ENCODE assay signal across 11 cellular contexts in the genomic region with DNA sequence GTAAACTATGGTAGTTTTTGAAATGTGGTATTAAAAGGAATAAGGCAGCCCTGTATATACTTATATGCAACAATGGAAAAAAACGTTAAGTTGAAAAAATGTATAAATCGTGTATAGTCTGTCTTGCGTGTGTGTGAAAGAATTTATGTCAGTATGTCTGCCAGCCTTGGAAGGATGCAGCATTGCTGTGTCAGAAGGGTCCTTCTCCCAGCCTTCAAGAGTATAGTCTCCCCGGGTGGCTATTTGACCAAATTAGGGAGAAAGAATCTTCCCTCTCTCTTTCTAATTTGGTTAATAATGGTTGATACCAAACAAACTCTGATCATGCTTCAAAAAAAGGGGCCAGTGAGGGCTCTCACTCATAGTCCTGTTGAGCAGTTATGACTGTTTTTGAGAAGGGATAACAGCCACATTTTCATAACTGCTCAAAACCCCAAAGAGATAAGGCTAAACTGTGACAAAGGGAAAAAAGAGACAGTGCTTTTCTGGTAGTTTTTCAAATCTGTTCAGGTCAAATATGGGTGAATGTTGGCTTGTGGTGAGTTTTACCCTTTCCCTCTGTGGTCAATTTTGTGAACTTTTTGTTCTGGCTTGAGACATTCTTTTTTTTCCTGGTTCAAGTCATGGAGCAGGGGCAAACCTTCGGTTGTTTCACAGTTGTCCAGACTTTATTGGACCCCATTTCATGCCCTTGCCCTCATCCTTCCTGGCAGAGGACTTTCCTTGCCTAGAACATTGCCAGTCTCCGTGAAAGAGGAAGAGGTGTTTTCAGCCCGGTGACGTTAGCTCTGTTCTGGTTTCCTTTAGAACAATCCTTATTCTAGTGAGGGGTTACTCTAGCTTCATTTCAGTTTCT. TPM values are rescaled to one million over a fixed set of nuclear protein-coding genes. Genes with fewer than 3 reads are reported as not detected.
A peak's percentile ranks its signal among the peaks of the same experiment; 100 is the strongest.
DNase-seq lines count a peak whose midpoint lies in the region; ATAC-seq lines count a peak whose summit lies in the region.
"Had no signal": no experiment of that assay in that cellular context is flagged by ENCODE, and none has a peak within 500 bp of the region (broad histone marks: within the 10 kb centered on the region; RNA-seq: fewer than 3 reads in every experiment).

No MANE protein-coding gene starts in this region.

- peaks cover under 1% of the 10 kb centered on the region for H3K9me3 Mint-ChIP-seq in activated CD4-positive, alpha-beta memory T cell treated with anti-CD3 and anti-CD28 coated beads for 36 hours
- H3K9me3 Mint-ChIP-seq in activated CD4-positive, alpha-beta memory T cell treated with anti-CD3 and anti-CD28 coated beads, Interleukin-2, amount 10 ng/mL, durations not matched to agents 7 days and 5 days = peaks cover 8% of the 10 kb centered on the region
- H3K9me3 Mint-ChIP-seq in activated naive CD8-positive, alpha-beta T cell (ENCODE audit: low read depth) = peaks cover under 1% of the 10 kb centered on the region
- no peaks in the 10 kb centered on the region for H3K9me3 Mint-ChIP-seq in stimulated activated effector memory CD8-positive, alpha-beta T cell treated with anti-CD3 and anti-CD28 coated beads, Interleukin-12 subunit alpha, Interleukin-12 subunit beta, amount 100 ng/mL, for 72 hours

- CTCF ChIA-PET in activated CD4-positive, alpha-beta memory T cell treated with anti-CD3 and anti-CD28 coated beads for 36 hours (lab: Charles Lee) = interaction anchor here (0.6 to 1.4 kb wide), 2 partner anchors 11 to 139 kb away, joined by 3 to 4 read pairs; no protein-coding TSS in a partner anchor
- CTCF ChIA-PET in activated CD4-positive, alpha-beta memory T cell treated with anti-CD3 and anti-CD28 coated beads, Interleukin-2, amount 10 ng/mL, durations not matched to agents 7 days and 5 days (lab: Charles Lee) = no interaction called here

- POLR2A ChIA-PET in activated CD4-positive, alpha-beta memory T cell treated with anti-CD3 and anti-CD28 coated beads for 36 hours (lab: Charles Lee) = interaction anchor here (0.6 to 0.7 kb wide), 2 partner anchors 9 to 41 kb away, joined by 3 to 6 read pairs; no protein-coding TSS in a partner anchor
- POLR2A ChIA-PET in activated CD4-positive, alpha-beta memory T cell treated with anti-CD3 and anti-CD28 coated beads, Interleukin-2, amount 10 ng/mL, durations not matched to agents 7 days and 5 days (lab: Charles Lee) = no interaction called here

- H3K4me1 Mint-ChIP-seq in activated CD4-positive, alpha-beta memory T cell treated with anti-CD3 and anti-CD28 coated beads for 36 hours (ENCODE audit: low read depth) = peaks cover 39% of the 10 kb centered on the region
- H3K4me1 Mint-ChIP-seq in activated CD4-positive, alpha-beta memory T cell treated with anti-CD3 and anti-CD28 coated beads, Interleukin-2, amount 10 ng/mL, durations not matched to agents 7 days and 5 days = peaks cover 29% of the 10 kb centered on the region
- peaks cover 48% of the 10 kb centered on the region for H3K4me1 Mint-ChIP-seq in activated naive CD8-positive, alpha-beta T cell (ENCODE audit: low read depth)
- H3K4me1 Mint-ChIP-seq in stimulated activated effector memory CD8-positive, alpha-beta T cell treated with anti-CD3 and anti-CD28 coated beads, Interleukin-12 subunit alpha, Interleukin-12 subunit beta, amount 100 ng/mL, for 72 hours = peaks cover 33% of the 10 kb centered on the region

- no peak for DNase-seq in activated CD4-positive, alpha-beta memory T cell treated with anti-CD3 and anti-CD28 coated beads for 36 hours
- DNase-seq in activated CD4-positive, alpha-beta memory T cell treated with anti-CD3 and anti-CD28 coated beads, Interleukin-2, amount 10 ng/mL, durations not matched to agents 7 days and 5 days = no peak
- DNase-seq in stimulated activated effector memory CD8-positive, alpha-beta T cell treated with anti-CD3 and anti-CD28 coated beads, Interleukin-12 subunit alpha, Interleukin-12 subunit beta, amount 100 ng/mL, for 72 hours (ENCODE audit: low spot score in 2 of 2) = no peak
- DNase-seq in NCI-H1436 (lab: John Stamatoyannopoulos, UW) (no peak), glomerular visceral epithelial cell (ENCODE audit: extremely low spot score) (no peak), left colon (no peak)
- DNase-seq: islet precursor cell; NCI-H2227 treated with DMSO at 0.1 percent for 48 hours; stimulated activated CD4-positive, alpha-beta T cell treated with anti-CD3 and anti-CD28 coated beads, Interleukin-4, amount 100 ng/mL, for 1 hour had no signal

- no peaks in the 10 kb centered on the region for H3K27me3 Mint-ChIP-seq in activated CD4-positive, alpha-beta memory T cell treated with anti-CD3 and anti-CD28 coated beads for 36 hours
- peaks cover 10% of the 10 kb centered on the region for H3K27me3 Mint-ChIP-seq in activated CD4-positive, alpha-beta memory T cell treated with anti-CD3 and anti-CD28 coated beads, Interleukin-2, amount 10 ng/mL, durations not matched to agents 7 days and 5 days
- H3K27me3 Mint-ChIP-seq in activated naive CD8-positive, alpha-beta T cell = no peaks in the 10 kb centered on the region

- ATAC-seq in HG03342 (IDR thresholded peaks at IDR 0.05; ENCODE audit: unreplicated experiment) (peak; percentile 43), left colon (no peak)
- peak; percentile 97 for ATAC-seq in stimulated activated effector memory CD8-positive, alpha-beta T cell treated with anti-CD3 and anti-CD28 coated beads, Interleukin-12 subunit alpha, Interleukin-12 subunit beta, amount 100 ng/mL, for 72 hours

- peaks cover 10% of the 10 kb centered on the region for H3K36me3 Mint-ChIP-seq in activated CD4-positive, alpha-beta memory T cell treated with anti-CD3 and anti-CD28 coated beads for 36 hours
- peaks cover 15% of the 10 kb centered on the region for H3K36me3 Mint-ChIP-seq in activated CD4-positive, alpha-beta memory T cell treated with anti-CD3 and anti-CD28 coated beads, Interleukin-2, amount 10 ng/mL, durations not matched to agents 7 days and 5 days (ENCODE audit: low read depth)
- H3K36me3 Mint-ChIP-seq in activated naive CD8-positive, alpha-beta T cell = peaks cover 19% of the 10 kb centered on the region
- H3K36me3 Mint-ChIP-seq in stimulated activated effector memory CD8-positive, alpha-beta T cell treated with anti-CD3 and anti-CD28 coated beads, Interleukin-12 subunit alpha, Interleukin-12 subunit beta, amount 100 ng/mL, for 72 hours = no peaks in the 10 kb centered on the region

- intact Hi-C loops in activated CD4-positive, alpha-beta memory T cell treated with anti-CD3 and anti-CD28 coated beads for 36 hours (cut with micrococcal nuclease) = loop anchor here (1.0 kb wide), 1 partner anchor 17 kb away; no protein-coding TSS in a partner anchor
- intact Hi-C loops in left colon (cut with DNase I, micrococcal nuclease) = no loop called here

- H3K4me3 Mint-ChIP-seq in activated CD4-positive, alpha-beta memory T cell treated with anti-CD3 and anti-CD28 coated beads for 36 hours = no peak overlapping the region
- H3K4me3 Mint-ChIP-seq in activated CD4-positive, alpha-beta memory T cell treated with anti-CD3 and anti-CD28 coated beads, Interleukin-2, amount 10 ng/mL, durations not matched to agents 7 days and 5 days = no peak overlapping the region
- peak overlapping the region; percentile 36 for H3K4me3 Mint-ChIP-seq in activated naive CD8-positive, alpha-beta T cell
- peak overlapping the region; percentile 43 for H3K4me3 Mint-ChIP-seq in stimulated activated effector memory CD8-positive, alpha-beta T cell treated with anti-CD3 and anti-CD28 coated beads, Interleukin-12 subunit alpha, Interleukin-12 subunit beta, amount 100 ng/mL, for 72 hours

- H3K27ac Mint-ChIP-seq in activated CD4-positive, alpha-beta memory T cell treated with anti-CD3 and anti-CD28 coated beads for 36 hours = peak overlapping the region; percentile 38
- H3K27ac Mint-ChIP-seq in activated CD4-positive, alpha-beta memory T cell treated with anti-CD3 and anti-CD28 coated beads, Interleukin-2, amount 10 ng/mL, durations not matched to agents 7 days and 5 days = no peak overlapping the region
- H3K27ac Mint-ChIP-seq in activated naive CD8-positive, alpha-beta T cell = no peak overlapping the region
- peak overlapping the region; percentile 13 for H3K27ac Mint-ChIP-seq in stimulated activated effector memory CD8-positive, alpha-beta T cell treated with anti-CD3 and anti-CD28 coated beads, Interleukin-12 subunit alpha, Interleukin-12 subunit beta, amount 100 ng/mL, for 72 hours

RNA-seq across cellular contexts. Expression of gene SNX30, which starts 21.0 kb away (rescaled TPM):
- 1 to 10 TPM; 4.4 to 4.8 TPM for total RNA-seq in activated CD4-positive, alpha-beta memory T cell treated with anti-CD3 and anti-CD28 coated beads for 36 hours
- total RNA-seq in activated CD4-positive, alpha-beta memory T cell treated with anti-CD3 and anti-CD28 coated beads, Interleukin-2, amount 10 ng/mL, durations not matched to agents 7 days and 5 days = 1 to 10 TPM; 8.2 to 8.4 TPM
- total RNA-seq in left colon = 10 to 100 TPM; 30.7 to 35.3 TPM

RNA-seq across cellular contexts. Expression of gene INIP, which starts 53.7 kb away (rescaled TPM):
- 10 to 100 TPM; 35.1 to 37.8 TPM for total RNA-seq in activated CD4-positive, alpha-beta memory T cell treated with anti-CD3 and anti-CD28 coated beads for 36 hours
- total RNA-seq in activated CD4-positive, alpha-beta memory T cell treated with anti-CD3 and anti-CD28 coated beads, Interleukin-2, amount 10 ng/mL, durations not matched to agents 7 days and 5 days = 10 to 100 TPM; 36.1 to 38.1 TPM
- 10 to 100 TPM; 27.3 to 31.9 TPM for total RNA-seq in left colon

Comparison
In these comparisons a context has a peak if more than half of its experiments do, and no peak if none do; other contexts are left out.
1. H3K27ac Mint-ChIP-seq: peak in activated CD4-positive, alpha-beta memory T cell treated with anti-CD3 and anti-CD28 coated beads for 36 hours (single experiment) and stimulated activated effector memory CD8-positive, alpha-beta T cell treated with anti-CD3 and anti-CD28 coated beads, Interleukin-12 subunit alpha, Interleukin-12 subunit beta, amount 100 ng/mL, for 72 hours (single experiment); none in activated CD4-positive, alpha-beta memory T cell treated with anti-CD3 and anti-CD28 coated beads, Interleukin-2, amount 10 ng/mL, durations not matched to agents 7 days and 5 days (single experiment) and activated naive CD8-positive, alpha-beta T cell (single experiment).
2. H3K4me3 Mint-ChIP-seq: peak in activated naive CD8-positive, alpha-beta T cell (single experiment) and stimulated activated effector memory CD8-positive, alpha-beta T cell treated with anti-CD3 and anti-CD28 coated beads, Interleukin-12 subunit alpha, Interleukin-12 subunit beta, amount 100 ng/mL, for 72 hours (single experiment); none in activated CD4-positive, alpha-beta memory T cell treated with anti-CD3 and anti-CD28 coated beads for 36 hours (single experiment) and activated CD4-positive, alpha-beta memory T cell treated with anti-CD3 and anti-CD28 coated beads, Interleukin-2, amount 10 ng/mL, durations not matched to agents 7 days and 5 days (single experiment).